In genomic region chr3:52704611-52705437, GRCh38 we compare ENCODE assay signal across 1 cellular context.
TF ChIP-seq lines count a peak whose summit lies in the region.

No MANE protein-coding gene starts in this region.

TF ChIP-seq in endothelial cell of umbilical vein, 7 proteins besides CTCF, POLR2A, EP300 and RAD21:
- TF ChIP-seq MYC (IDR thresholded peaks at IDR 0.05; ENCODE audit: low read depth, low read length): no peak
- TF ChIP-seq FOS (IDR thresholded peaks at IDR 0.05; ENCODE audit: borderline replicate concordance, insufficient read depth, low read length): no peak
- TF ChIP-seq EZH2 (IDR thresholded peaks at IDR 0.05; ENCODE audit: borderline replicate concordance, low read depth, low read length, severe bottlenecking): no peak
- TF ChIP-seq JUN (IDR thresholded peaks at IDR 0.05; ENCODE audit: borderline replicate concordance, insufficient read depth, insufficient read length, low read depth): no peak
- TF ChIP-seq, protein P1, sequence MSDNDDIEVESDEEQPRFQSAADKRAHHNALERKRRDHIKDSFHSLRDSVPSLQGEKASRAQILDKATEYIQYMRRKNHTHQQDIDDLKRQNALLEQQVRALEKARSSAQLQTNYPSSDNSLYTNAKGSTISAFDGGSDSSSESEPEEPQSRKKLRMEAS (IDR thresholded peaks at IDR 0.05; ENCODE audit: insufficient read depth, insufficient read length): no peak
- no peak for TF ChIP-seq GATA2 (IDR thresholded peaks at IDR 0.05; ENCODE audit: insufficient read depth, insufficient read length, low read depth, low read length)
- TF ChIP-seq POLR2AphosphoS5 (IDR thresholded peaks at IDR 0.05; ENCODE audit: insufficient read depth, low read depth, low read length): no peak
